In the genomic region with DNA sequence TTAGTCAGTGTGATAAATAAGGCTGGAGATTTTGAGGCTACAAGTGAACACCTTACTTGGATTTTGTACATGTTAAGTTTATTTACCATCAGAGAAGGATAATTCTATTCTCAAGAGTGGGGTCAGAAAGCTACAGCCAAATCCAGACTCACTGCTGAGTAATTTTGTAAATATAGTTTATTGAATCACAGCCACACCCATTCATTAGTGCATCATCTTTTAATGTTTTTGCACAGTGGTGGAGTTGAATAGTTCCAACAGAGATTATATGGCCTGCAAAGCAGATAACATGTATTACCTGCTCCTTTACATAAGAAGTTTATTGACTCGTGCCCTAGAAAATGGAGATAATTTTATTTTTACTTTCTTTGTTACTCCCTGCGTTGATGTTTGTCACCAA, we compare ENCODE assay signal across 16 cellular contexts.
A peak's percentile ranks its signal among the peaks of the same experiment; 100 is the strongest.
DNase-seq lines count a peak whose midpoint lies in the region; ATAC-seq and TF ChIP-seq lines count a peak whose summit lies in the region.
"Had no signal": no experiment of that assay in that cellular context is flagged by ENCODE, and none has a peak within 500 bp of the region (broad histone marks: within the 10 kb centered on the region; RNA-seq: fewer than 3 reads in every experiment).

No MANE protein-coding gene starts in this region.

- POLR2A ChIA-PET in IMR-90 (lab: Charles Lee; ENCODE audit: unreplicated experiment): no interaction called here

- intact Hi-C loops in IMR-90 (cut with micrococcal nuclease) (no loop called here), left ventricle myocardium inferior (cut with micrococcal nuclease) (no loop called here)

- H3K4ac ChIP-seq in IMR-90 (ENCODE audit: low read depth, low read length): no peak overlapping the region

- TF ChIP-seq POLR2A in IMR-90 (IDR thresholded peaks at IDR 0.05; ENCODE audit: low read depth, low read length): no peak

- no peak overlapping the region for H4K8ac ChIP-seq in IMR-90 (ENCODE audit: low read depth in 2 of 2, low read length in 2 of 2)

- TF ChIP-seq RAD21 in IMR-90 (IDR thresholded peaks at IDR 0.05; ENCODE audit: low read length): no peak

- CTCF ChIA-PET in IMR-90 (lab: Yijun Ruan, JAX): no interaction called here

- no peaks in the 10 kb centered on the region for H3K27me3 ChIP-seq in IMR-90 (ENCODE audit: control insufficient read depth, insufficient read depth, low read length)
- no peaks in the 10 kb centered on the region for H3K27me3 ChIP-seq in left ventricle myocardium inferior (ENCODE audit: low read depth)
- H3K27me3 ChIP-seq: adrenal gland had no signal

- H3K18ac ChIP-seq in IMR-90 (ENCODE audit: low read depth, low read length): no peak overlapping the region

- H2AFZ ChIP-seq in IMR-90 (replicated peaks; ENCODE audit: low read length, poor library complexity): no peak overlapping the region

- H3K4me1 ChIP-seq in IMR-90 (ENCODE audit: control insufficient read depth, insufficient read depth, low read length) (no peaks in the 10 kb centered on the region), left ventricle myocardium inferior (peaks cover 9% of the 10 kb centered on the region)
- H3K4me1 ChIP-seq: adrenal gland had no signal

- WGBS in IMR-90 (ENCODE audit: extremely low coverage in 2 of 2, insufficient read length in 1 of 2), 2 experiments: no CpG with 5 or more reads among the region's 2 CpGs

- H3K4me3 ChIP-seq in IMR-90 (ENCODE audit: insufficient read depth, low read depth, low read length) (no peak overlapping the region), left ventricle myocardium inferior (no peak overlapping the region)
- H3K4me3 ChIP-seq: adrenal gland had no signal

- no peaks in the 10 kb centered on the region for H3K9me1 ChIP-seq in IMR-90 (ENCODE audit: insufficient read depth, low read length)

- no peak overlapping the region for H4K5ac ChIP-seq in IMR-90 (ENCODE audit: low read depth, low read length)

- H3K36me3 ChIP-seq in IMR-90 (ENCODE audit: control insufficient read depth, insufficient read depth, low read length) (no peaks in the 10 kb centered on the region), left ventricle myocardium inferior (no peaks in the 10 kb centered on the region)
- H3K36me3 ChIP-seq: adrenal gland had no signal

- H3K9me3 ChIP-seq in IMR-90 (ENCODE audit: control insufficient read depth, insufficient read depth, low read length) (no peaks in the 10 kb centered on the region), left ventricle myocardium inferior (replicated peaks) (peaks cover 11% of the 10 kb centered on the region)
- H3K9me3 ChIP-seq: adrenal gland had no signal

- no peak overlapping the region for H2BK120ac ChIP-seq in IMR-90 (ENCODE audit: low read depth, low read length)

- no TSS peak for BruUV-seq in IMR-90 (replicated peaks; lab: Mats Ljungman, UMichigan)

- no peak overlapping the region for H2BK20ac ChIP-seq in IMR-90 (ENCODE audit: low read depth, low read length)

- no peak overlapping the region for H2AK9ac ChIP-seq in IMR-90 (replicated peaks; ENCODE audit: low read depth, low read length, poor library complexity)

- no peaks in the 10 kb centered on the region for H4K20me1 ChIP-seq in IMR-90 (ENCODE audit: insufficient read depth, low read length)

- H2BK5ac ChIP-seq in IMR-90 (ENCODE audit: low read depth, low read length, poor library complexity, severe bottlenecking): no peak overlapping the region

- H2AK5ac ChIP-seq in IMR-90 (ENCODE audit: low read depth, low read length): no peak overlapping the region

- no peak overlapping the region for H3K4me2 ChIP-seq in IMR-90 (ENCODE audit: low read depth, low read length)

- H3K27ac ChIP-seq in IMR-90 (ENCODE audit: insufficient read depth, low read length) (no peak overlapping the region), left ventricle myocardium inferior (replicated peaks) (no peak overlapping the region)
- H3K27ac ChIP-seq: adrenal gland had no signal

- TF ChIP-seq CTCF in IMR-90 (conservative IDR thresholded peaks at IDR 0.05; ENCODE audit: low read depth, low read length) (no peak), left ventricle myocardium inferior (IDR thresholded peaks at IDR 0.05; ENCODE audit: borderline replicate concordance) (no peak)

- H4K91ac ChIP-seq in IMR-90 (ENCODE audit: insufficient read depth, low read depth, low read length): no peak overlapping the region

- DNase-seq in AG20443 (ENCODE audit: low spot score): peak; percentile 48
- peak; percentile 46 for DNase-seq in IMR-90
- peak; percentile 3 for DNase-seq in RPMI7951 (ENCODE audit: low read depth)
- peak; percentile 8 for DNase-seq in fibroblast of the conjunctiva (ENCODE audit: low read depth)
- no peak for DNase-seq in NCI-H510A treated with DMSO at 0.1 percent for 48 hours (lab: John Stamatoyannopoulos, UW)
- no peak for DNase-seq in glomerular visceral epithelial cell (ENCODE audit: extremely low spot score)
- no peak for DNase-seq in cerebellar nuclear complex (lab: John Stamatoyannopoulos, UW)
- no peak for DNase-seq in left ventricle myocardium inferior
- DNase-seq: activated CD4-positive, alpha-beta T cell treated with anti-CD3 and anti-CD28 coated beads for 48 hours; activated effector memory CD4-positive, alpha-beta T cell treated with anti-CD3 and anti-CD28 coated beads, Interleukin-2, amount 50 U/mL, for 16 hours; adrenal gland; caudate nucleus; midbrain; NCI-H1694; NCI-H524 treated with DMSO at 0.1 percent for 48 hours had no signal

- in situ Hi-C loops in IMR-90 (cut with MboI; ENCODE audit: low sequenced_read_pairs): no loop called here

- H3K14ac ChIP-seq in IMR-90 (replicated peaks; ENCODE audit: low read depth, low read length): no peak overlapping the region

- dilution Hi-C loops in IMR-90 (cut with HindIII; ENCODE audit: low sequenced_read_pairs, unreplicated experiment): no loop called here

- no peak overlapping the region for H2BK15ac ChIP-seq in IMR-90 (ENCODE audit: low read depth, low read length)

- H3K56ac ChIP-seq in IMR-90 (ENCODE audit: extremely low read depth, insufficient read depth, low read length): no peak overlapping the region

- no peak overlapping the region for H3K23ac ChIP-seq in IMR-90 (ENCODE audit: low read depth, low read length)

- H3K9ac ChIP-seq in IMR-90 (ENCODE audit: low read depth, low read length): no peak overlapping the region

- peak; percentile 46; the same call in 1 of the 2 replicates for ATAC-seq in IMR-90 (ENCODE audit: low read depth)
- ATAC-seq: SK-N-SH treated with all-trans-retinoic acid at 6 μM for 48 hours had no signal

- H3K79me1 ChIP-seq in IMR-90 (ENCODE audit: low read depth in 1 of 2, low read length in 2 of 2): no peaks in the 10 kb centered on the region

TF ChIP-seq in IMR-90, 13 proteins besides CTCF, POLR2A, EP300 and RAD21:
- no peak for TF ChIP-seq SMC3 (IDR thresholded peaks at IDR 0.05; ENCODE audit: low read depth, low read length)

Comparison
In these comparisons a context has a peak if more than half of its experiments do, and no peak if none do; other contexts are left out.
1. DNase-seq: peak in AG20443 (single experiment), IMR-90 (single experiment), RPMI7951 (single experiment) and fibroblast of the conjunctiva (single experiment); none in NCI-H510A treated with DMSO at 0.1 percent for 48 hours (single experiment), glomerular visceral epithelial cell (single experiment), cerebellar nuclear complex (0 of 2) and left ventricle myocardium inferior (single experiment).